3 cellular contexts compared by ENCODE assay signal in the genomic region with DNA sequence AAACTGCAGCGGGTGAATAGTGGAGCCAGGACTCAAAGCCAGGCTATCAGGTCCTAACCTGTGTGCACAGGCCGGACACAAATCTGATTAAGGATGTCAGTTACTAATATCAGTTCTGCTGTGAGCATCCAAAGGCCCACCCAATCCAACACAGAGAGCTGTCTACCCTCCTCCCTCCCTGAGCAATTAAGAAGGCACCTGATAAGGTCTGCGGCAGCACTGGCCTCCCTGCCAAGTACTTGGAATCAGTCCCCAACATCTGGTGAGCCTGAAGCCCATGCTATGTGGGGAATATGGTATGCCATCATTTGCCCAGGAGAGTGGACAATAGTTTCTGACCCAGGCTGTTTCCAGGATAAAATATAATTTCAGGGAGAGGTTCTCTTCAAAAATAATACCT.
TF ChIP-seq lines count a peak whose summit lies in the region.

No MANE protein-coding gene starts in this region.

TF ChIP-seq in SK-N-SH, 30 proteins besides CTCF, POLR2A, EP300 and RAD21:
- no peak for TF ChIP-seq MEF2A (IDR thresholded peaks at IDR 0.05; ENCODE audit: borderline replicate concordance, low read depth)
- no peak for TF ChIP-seq SIN3A (IDR thresholded peaks at IDR 0.05; ENCODE audit: borderline replicate concordance, low read depth, low read length)
- TF ChIP-seq FOSL2 (IDR thresholded peaks at IDR 0.05; ENCODE audit: borderline replicate concordance, low read depth), result no peak
- TF ChIP-seq RCOR1 (IDR thresholded peaks at IDR 0.05; ENCODE audit: low read length), result no peak
- no peak for TF ChIP-seq MXI1 (IDR thresholded peaks at IDR 0.05; ENCODE audit: low read depth, low read length)
- no peak for TF ChIP-seq RFX5 (IDR thresholded peaks at IDR 0.05; ENCODE audit: low read length)
- TF ChIP-seq GATA2 (CRISPR knock-in tag; IDR thresholded peaks at IDR 0.05), result no peak
- TF ChIP-seq TCF12 (IDR thresholded peaks at IDR 0.05), result no peak
- TF ChIP-seq, protein P1, sequence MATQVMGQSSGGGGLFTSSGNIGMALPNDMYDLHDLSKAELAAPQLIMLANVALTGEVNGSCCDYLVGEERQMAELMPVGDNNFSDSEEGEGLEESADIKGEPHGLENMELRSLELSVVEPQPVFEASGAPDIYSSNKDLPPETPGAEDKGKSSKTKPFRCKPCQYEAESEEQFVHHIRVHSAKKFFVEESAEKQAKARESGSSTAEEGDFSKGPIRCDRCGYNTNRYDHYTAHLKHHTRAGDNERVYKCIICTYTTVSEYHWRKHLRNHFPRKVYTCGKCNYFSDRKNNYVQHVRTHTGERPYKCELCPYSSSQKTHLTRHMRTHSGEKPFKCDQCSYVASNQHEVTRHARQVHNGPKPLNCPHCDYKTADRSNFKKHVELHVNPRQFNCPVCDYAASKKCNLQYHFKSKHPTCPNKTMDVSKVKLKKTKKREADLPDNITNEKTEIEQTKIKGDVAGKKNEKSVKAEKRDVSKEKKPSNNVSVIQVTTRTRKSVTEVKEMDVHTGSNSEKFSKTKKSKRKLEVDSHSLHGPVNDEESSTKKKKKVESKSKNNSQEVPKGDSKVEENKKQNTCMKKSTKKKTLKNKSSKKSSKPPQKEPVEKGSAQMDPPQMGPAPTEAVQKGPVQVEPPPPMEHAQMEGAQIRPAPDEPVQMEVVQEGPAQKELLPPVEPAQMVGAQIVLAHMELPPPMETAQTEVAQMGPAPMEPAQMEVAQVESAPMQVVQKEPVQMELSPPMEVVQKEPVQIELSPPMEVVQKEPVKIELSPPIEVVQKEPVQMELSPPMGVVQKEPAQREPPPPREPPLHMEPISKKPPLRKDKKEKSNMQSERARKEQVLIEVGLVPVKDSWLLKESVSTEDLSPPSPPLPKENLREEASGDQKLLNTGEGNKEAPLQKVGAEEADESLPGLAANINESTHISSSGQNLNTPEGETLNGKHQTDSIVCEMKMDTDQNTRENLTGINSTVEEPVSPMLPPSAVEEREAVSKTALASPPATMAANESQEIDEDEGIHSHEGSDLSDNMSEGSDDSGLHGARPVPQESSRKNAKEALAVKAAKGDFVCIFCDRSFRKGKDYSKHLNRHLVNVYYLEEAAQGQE (IDR thresholded peaks at IDR 0.05; ENCODE audit: low read depth, low read length), result no peak
- no peak for TF ChIP-seq MAX (IDR thresholded peaks at IDR 0.05; ENCODE audit: low read depth)
- TF ChIP-seq TAF1 (IDR thresholded peaks at IDR 0.05; ENCODE audit: borderline replicate concordance, low read depth, low read length), result no peak
- TF ChIP-seq, protein P2, sequence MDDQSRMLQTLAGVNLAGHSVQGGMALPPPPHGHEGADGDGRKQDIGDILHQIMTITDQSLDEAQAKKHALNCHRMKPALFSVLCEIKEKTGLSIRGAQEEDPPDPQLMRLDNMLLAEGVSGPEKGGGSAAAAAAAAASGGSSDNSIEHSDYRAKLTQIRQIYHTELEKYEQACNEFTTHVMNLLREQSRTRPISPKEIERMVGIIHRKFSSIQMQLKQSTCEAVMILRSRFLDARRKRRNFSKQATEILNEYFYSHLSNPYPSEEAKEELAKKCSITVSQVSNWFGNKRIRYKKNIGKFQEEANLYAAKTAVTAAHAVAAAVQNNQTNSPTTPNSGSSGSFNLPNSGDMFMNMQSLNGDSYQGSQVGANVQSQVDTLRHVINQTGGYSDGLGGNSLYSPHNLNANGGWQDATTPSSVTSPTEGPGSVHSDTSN (IDR thresholded peaks at IDR 0.05), result no peak
- TF ChIP-seq NRF1 (IDR thresholded peaks at IDR 0.05; ENCODE audit: low read depth, low read length), result no peak
- no peak for TF ChIP-seq FOXJ3 (CRISPR knock-in tag; IDR thresholded peaks at IDR 0.05)
- TF ChIP-seq RXRA (IDR thresholded peaks at IDR 0.05; ENCODE audit: borderline replicate concordance, low read depth), result no peak
- no peak for TF ChIP-seq ELF1 (IDR thresholded peaks at IDR 0.05)

TF ChIP-seq in SK-N-SH treated with all-trans-retinoic acid at 6 μM for 48 hours, 23 proteins besides CTCF, POLR2A, EP300 and RAD21:
- TF ChIP-seq ZFP3 (CRISPR knock-in tag; IDR thresholded peaks at IDR 0.05) (no peak), ZNF565 (CRISPR knock-in tag; conservative IDR thresholded peaks at IDR 0.05; ENCODE audit: low read depth) (no peak), ESRRG (CRISPR knock-in tag; IDR thresholded peaks at IDR 0.05) (no peak), ZC3H10 (CRISPR knock-in tag; IDR thresholded peaks at IDR 0.05) (no peak)
- TF ChIP-seq, protein P3, sequence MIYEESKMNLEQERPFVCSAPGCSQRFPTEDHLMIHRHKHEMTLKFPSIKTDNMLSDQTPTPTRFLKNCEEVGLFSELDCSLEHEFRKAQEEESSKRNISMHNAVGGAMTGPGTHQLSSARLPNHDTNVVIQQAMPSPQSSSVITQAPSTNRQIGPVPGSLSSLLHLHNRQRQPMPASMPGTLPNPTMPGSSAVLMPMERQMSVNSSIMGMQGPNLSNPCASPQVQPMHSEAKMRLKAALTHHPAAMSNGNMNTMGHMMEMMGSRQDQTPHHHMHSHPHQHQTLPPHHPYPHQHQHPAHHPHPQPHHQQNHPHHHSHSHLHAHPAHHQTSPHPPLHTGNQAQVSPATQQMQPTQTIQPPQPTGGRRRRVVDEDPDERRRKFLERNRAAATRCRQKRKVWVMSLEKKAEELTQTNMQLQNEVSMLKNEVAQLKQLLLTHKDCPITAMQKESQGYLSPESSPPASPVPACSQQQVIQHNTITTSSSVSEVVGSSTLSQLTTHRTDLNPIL (CRISPR knock-in tag; IDR thresholded peaks at IDR 0.05; ENCODE audit: low read depth), result no peak

TF ChIP-seq in K562, 482 proteins besides CTCF, POLR2A, EP300 and RAD21:
- TF ChIP-seq RBM25 (IDR thresholded peaks at IDR 0.05; ENCODE audit: low read depth, low read length, severe bottlenecking) (peak; percentile 32), EHMT2 (IDR thresholded peaks at IDR 0.05) (no peak), ATF7 (IDR thresholded peaks at IDR 0.05) (no peak), CCAR2 (IDR thresholded peaks at IDR 0.05; ENCODE audit: low read depth, low read length) (no peak), MXI1 (IDR thresholded peaks at IDR 0.05; ENCODE audit: low read depth, low read length) (no peak), MCM5 (IDR thresholded peaks at IDR 0.05; ENCODE audit: low read depth) (no peak), SRSF3 (IDR thresholded peaks at IDR 0.05; ENCODE audit: insufficient read depth, low read length) (no peak), MAFK (IDR thresholded peaks at IDR 0.05; ENCODE audit: low read length) (no peak), ETS2 (tag; IDR thresholded peaks at IDR 0.05; ENCODE audit: borderline replicate concordance, poor library complexity, severe bottlenecking) (no peak), XRCC5 (IDR thresholded peaks at IDR 0.05; ENCODE audit: low read depth, low read length) (no peak), MED1 (CRISPR knock-in tag; IDR thresholded peaks at IDR 0.05; ENCODE audit: borderline replicate concordance) (no peak), ZNF3 (CRISPR knock-in tag; IDR thresholded peaks at IDR 0.05) (no peak), DMBX1 (CRISPR knock-in tag; IDR thresholded peaks at IDR 0.05; ENCODE audit: borderline replicate concordance) (no peak), ZNF830 (CRISPR knock-in tag; IDR thresholded peaks at IDR 0.05) (no peak), ZNF239 (CRISPR knock-in tag; IDR thresholded peaks at IDR 0.05) (peak; percentile 98)
